Comparison of ENCODE assay signal across 1 cellular context in the genomic region with DNA sequence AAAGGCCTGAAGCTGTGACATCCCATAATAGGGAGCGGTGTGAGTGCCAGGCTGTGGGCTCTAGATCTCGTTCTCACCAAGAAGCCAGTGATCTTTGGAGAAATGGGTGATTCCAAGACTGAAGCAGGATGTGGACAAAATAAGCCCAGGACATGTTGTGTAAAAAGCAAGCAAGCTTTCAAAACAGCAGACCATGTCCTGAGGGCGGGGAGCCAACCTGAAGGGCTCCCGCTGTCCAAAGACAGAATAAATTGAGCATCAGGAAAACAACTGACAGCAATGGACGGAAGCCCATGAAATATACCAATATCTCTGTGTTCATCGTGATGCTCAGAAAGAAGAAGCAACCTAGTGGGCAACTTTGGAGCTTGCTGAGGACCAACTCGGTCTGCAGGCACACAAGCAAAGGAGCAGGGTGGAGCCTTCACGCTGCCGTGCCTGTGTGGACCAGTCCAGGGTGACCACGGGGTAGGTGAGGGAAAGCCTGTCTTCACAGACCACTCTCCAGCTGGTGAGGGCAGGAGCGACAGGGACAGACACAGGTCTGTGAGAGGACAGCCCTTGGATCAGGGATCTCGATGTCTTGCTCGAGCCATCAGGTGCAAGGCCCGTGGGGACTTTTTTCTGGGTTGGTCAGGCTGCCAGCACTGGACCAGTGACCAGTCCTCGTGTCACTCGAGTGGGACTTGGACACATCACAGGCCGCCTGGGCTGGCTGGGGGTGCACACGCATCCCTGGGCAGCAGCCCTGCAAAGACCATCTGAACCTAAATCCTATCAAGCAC.
TF ChIP-seq lines count a peak whose summit lies in the region.

No MANE protein-coding gene starts in this region.

TF ChIP-seq in HepG2, 621 proteins besides CTCF, POLR2A, EP300 and RAD21:
- TF ChIP-seq CEBPB (IDR thresholded peaks at IDR 0.05; ENCODE audit: borderline replicate concordance, low read depth, low read length) (peak; percentile 17; the same call in 1 of the 2 replicates), HNRNPUL1 (IDR thresholded peaks at IDR 0.05; ENCODE audit: low read depth, low read length) (no peak), ZNF792 (CRISPR knock-in tag; IDR thresholded peaks at IDR 0.05) (no peak)
- TF ChIP-seq, protein P1, sequence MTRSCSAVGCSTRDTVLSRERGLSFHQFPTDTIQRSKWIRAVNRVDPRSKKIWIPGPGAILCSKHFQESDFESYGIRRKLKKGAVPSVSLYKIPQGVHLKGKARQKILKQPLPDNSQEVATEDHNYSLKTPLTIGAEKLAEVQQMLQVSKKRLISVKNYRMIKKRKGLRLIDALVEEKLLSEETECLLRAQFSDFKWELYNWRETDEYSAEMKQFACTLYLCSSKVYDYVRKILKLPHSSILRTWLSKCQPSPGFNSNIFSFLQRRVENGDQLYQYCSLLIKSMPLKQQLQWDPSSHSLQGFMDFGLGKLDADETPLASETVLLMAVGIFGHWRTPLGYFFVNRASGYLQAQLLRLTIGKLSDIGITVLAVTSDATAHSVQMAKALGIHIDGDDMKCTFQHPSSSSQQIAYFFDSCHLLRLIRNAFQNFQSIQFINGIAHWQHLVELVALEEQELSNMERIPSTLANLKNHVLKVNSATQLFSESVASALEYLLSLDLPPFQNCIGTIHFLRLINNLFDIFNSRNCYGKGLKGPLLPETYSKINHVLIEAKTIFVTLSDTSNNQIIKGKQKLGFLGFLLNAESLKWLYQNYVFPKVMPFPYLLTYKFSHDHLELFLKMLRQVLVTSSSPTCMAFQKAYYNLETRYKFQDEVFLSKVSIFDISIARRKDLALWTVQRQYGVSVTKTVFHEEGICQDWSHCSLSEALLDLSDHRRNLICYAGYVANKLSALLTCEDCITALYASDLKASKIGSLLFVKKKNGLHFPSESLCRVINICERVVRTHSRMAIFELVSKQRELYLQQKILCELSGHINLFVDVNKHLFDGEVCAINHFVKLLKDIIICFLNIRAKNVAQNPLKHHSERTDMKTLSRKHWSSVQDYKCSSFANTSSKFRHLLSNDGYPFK (CRISPR knock-in tag; IDR thresholded peaks at IDR 0.05; ENCODE audit: borderline replicate concordance) = no peak
